ENCODE assay signal across 9 cellular contexts in genomic region chr3:43699864-43700263, GRCh38. TPM values are rescaled to one million over a fixed set of nuclear protein-coding genes. Genes with fewer than 3 reads are reported as not detected.
DNase-seq lines count a peak whose midpoint lies in the region; ATAC-seq, FAIRE-seq and TF ChIP-seq lines count a peak whose summit lies in the region.
"Had no signal": no experiment of that assay in that cellular context is flagged by ENCODE, and none has a peak within 500 bp of the region (broad histone marks: within the 10 kb centered on the region; RNA-seq: fewer than 3 reads in every experiment).

No MANE protein-coding gene starts in this region.

- H3K56ac ChIP-seq in H1 (replicated peaks; ENCODE audit: insufficient read length, low read depth, low read length), result no peak overlapping the region

- no peaks in the 10 kb centered on the region for H3K23me2 ChIP-seq in H1 (ENCODE audit: low read depth, low read length)

- H2AFZ ChIP-seq in H1 (ENCODE audit: low read length), result no peak overlapping the region

- no peak overlapping the region for H4K91ac ChIP-seq in H1 (replicated peaks; ENCODE audit: insufficient read length, low read length)

- CTCF ChIA-PET in H1 (lab: Charles Lee; ENCODE audit: partially characterized antibody), result interaction anchor here (0.7 to 2.1 kb wide), 2 partner anchors 8 to 52 kb away, joined by 3 to 9 read pairs; no protein-coding TSS in a partner anchor

- TF ChIP-seq RAD21 in H1 (IDR thresholded peaks at IDR 0.05 in 1 of 2, conservative IDR thresholded peaks at IDR 0.05 in 1 of 2; ENCODE audit: low read depth in 2 of 2, low read length in 2 of 2), result peak; percentile 23 to 40; a peak in 2 of 4 replicates

- H3K18ac ChIP-seq in H1 (ENCODE audit: extremely low read depth, low read length), result no peak overlapping the region

- no peak overlapping the region for H3K14ac ChIP-seq in H1 (ENCODE audit: insufficient read length)

- WGBS in H1 (ENCODE audit: extremely low coverage in 1 of 2, insufficient coverage in 1 of 2, insufficient read length in 1 of 2, insufficient replicate concordance in 2 of 2, low coverage in 1 of 2, low lambda C conversion rate in 2 of 2, missing lambda C conversion rate in 1 of 2), 2 experiments, result 82% methylated on average over 1 of the region's 1 CpG; no CpG with 5 or more reads in 1 of the 2 experiments

- no peak overlapping the region for H2AK5ac ChIP-seq in H1 (ENCODE audit: low read depth, low read length)

- H2BK12ac ChIP-seq in H1 (ENCODE audit: low read depth, low read length), result no peak overlapping the region

- no peak for TF ChIP-seq POLR2A in H1 (IDR thresholded peaks at IDR 0.05; ENCODE audit: control extremely low read depth in 1 of 2, low read depth in 2 of 2, low read length in 2 of 2)

- no peaks in the 10 kb centered on the region for H3K9me3 ChIP-seq in H1 (ENCODE audit: insufficient read depth in 2 of 2, low read depth in 1 of 2, low read length in 1 of 2)
- H3K9me3 ChIP-seq: body of pancreas had no signal

- POLR2A ChIA-PET in H1 (lab: Charles Lee; ENCODE audit: partially characterized antibody), result interaction anchor here (2.4 kb wide), 1 partner anchor 9 kb away, joined by 9 read pairs; the partner anchor contains the start of gene ABHD5

- intact Hi-C loops in posterior cingulate gyrus (cut with DNase I), result no loop called here

- H4K20me1 ChIP-seq in H1 (replicated peaks in 1 of 2; ENCODE audit: control insufficient read depth in 1 of 2, insufficient read depth in 2 of 2, low read length in 2 of 2), result peaks cover 0 to 1% of the 10 kb centered on the region in 2 experiments

- H3K79me1 ChIP-seq in H1 (ENCODE audit: low read depth, low read length), result no peaks in the 10 kb centered on the region

- peaks cover 2 to 3% (median 3%) of the 10 kb centered on the region in 4 experiments; a peak in 4 of 8 replicates for H3K36me3 ChIP-seq in H1 (ENCODE audit: control insufficient read depth in 2 of 4, insufficient read depth in 4 of 4, low read length in 3 of 4)

- H3K23ac ChIP-seq in H1 (ENCODE audit: insufficient read length), result no peak overlapping the region

- no peak overlapping the region for H3K9ac ChIP-seq in H1 (replicated peaks in 1 of 4; ENCODE audit: extremely low read depth in 1 of 4, low read depth in 3 of 4, low read length in 3 of 4)

- H2BK120ac ChIP-seq in H1 (replicated peaks; ENCODE audit: low read depth, low read length), result no peak overlapping the region

- no peak overlapping the region for H3K4me3 ChIP-seq in H1 (ENCODE audit: extremely low read depth in 1 of 4, insufficient read depth in 2 of 4, low read depth in 3 of 4, low read length in 4 of 4)
- H3K4me3 ChIP-seq: body of pancreas had no signal

- H3K4ac ChIP-seq in H1 (replicated peaks; ENCODE audit: insufficient read length, low read depth, low read length), result no peak overlapping the region

- H3K4me1 ChIP-seq in H1 (replicated peaks in 1 of 4; ENCODE audit: control insufficient read depth in 3 of 4, insufficient read depth in 4 of 4, low read length in 3 of 4), result peaks cover 0 to 7% (median 4%) of the 10 kb centered on the region in 4 experiments; a peak in 3 of 7 replicates

- ATAC-seq in GM19438 (IDR thresholded peaks at IDR 0.05; ENCODE audit: low read depth, unreplicated experiment) (peak; percentile 83), HG03571 (IDR thresholded peaks at IDR 0.05; ENCODE audit: unreplicated experiment) (peak; percentile 68), omental fat pad (ENCODE audit: low FRiP score) (no peak)
- ATAC-seq: body of pancreas had no signal

- no peak overlapping the region for H2BK20ac ChIP-seq in H1 (ENCODE audit: low read length)

- no peak for DNase-seq in H1 (ENCODE audit: low read depth in 1 of 2, low spot score in 2 of 2)
- no peak for DNase-seq in posterior cingulate gyrus
- no peak for DNase-seq in omental fat pad (ENCODE audit: low spot score)
- no peak for DNase-seq in cerebellar nuclear complex (lab: John Stamatoyannopoulos, UW)
- DNase-seq in NCI-H1694 (lab: John Stamatoyannopoulos, UW), result no peak
- DNase-seq: body of pancreas had no signal

- no peak overlapping the region for H3K27ac ChIP-seq in C4-2B
- H3K27ac ChIP-seq in H1 (ENCODE audit: low read depth, low read length), result no peak overlapping the region
- H3K27ac ChIP-seq: body of pancreas had no signal

- no peak overlapping the region for H4K5ac ChIP-seq in H1 (ENCODE audit: insufficient read length, low read depth, low read length)

- no peak for TF ChIP-seq EP300 in H1 (IDR thresholded peaks at IDR 0.05; ENCODE audit: borderline replicate concordance in 1 of 2, low read depth in 2 of 2, low read length in 2 of 2)

- peaks cover 0 to 38% of the 10 kb centered on the region in 2 experiments; a peak in 2 of 4 replicates for H3K79me2 ChIP-seq in H1 (ENCODE audit: control insufficient read depth in 1 of 2, insufficient read depth in 2 of 2, low read length in 2 of 2)

- peak; percentile 31 for TF ChIP-seq CTCF in C4-2B (conservative IDR thresholded peaks at IDR 0.05)
- TF ChIP-seq CTCF in H1 (IDR thresholded peaks at IDR 0.05; ENCODE audit: control extremely low read depth in 1 of 3, insufficient read depth in 1 of 3, low read depth in 1 of 3, low read length in 3 of 3), result peak in 2 of 3 experiments; percentile 30 to 51; a peak in 3 of 4 replicates
- no peak for TF ChIP-seq CTCF in omental fat pad (IDR thresholded peaks at IDR 0.05)

- no peak overlapping the region for H2BK15ac ChIP-seq in H1 (ENCODE audit: low read length)

- H2BK5ac ChIP-seq in H1 (ENCODE audit: low read depth, low read length), result no peak overlapping the region

- no peak for FAIRE-seq in H1 (lab: Jason Lieb, UNC)

- H3K4me2 ChIP-seq in H1 (ENCODE audit: insufficient read depth in 1 of 2, low read depth in 2 of 2, low read length in 2 of 2), result no peak overlapping the region

- no peak overlapping the region for H4K8ac ChIP-seq in H1 (ENCODE audit: extremely low read depth, insufficient read depth, low read length)

- H3K27me3 ChIP-seq in H1 (replicated peaks in 1 of 4; ENCODE audit: control insufficient read depth in 3 of 4, extremely low read depth in 1 of 4, insufficient read depth in 3 of 4, low read length in 3 of 4), result no peaks in the 10 kb centered on the region
- H3K27me3 ChIP-seq: body of pancreas had no signal

TF ChIP-seq in H1, 55 proteins besides CTCF, POLR2A, EP300 and RAD21 (continues in another document):
- TF ChIP-seq USF2 (IDR thresholded peaks at IDR 0.05; ENCODE audit: low read length) (no peak), SP4 (IDR thresholded peaks at IDR 0.05; ENCODE audit: low read length) (no peak), TBP (IDR thresholded peaks at IDR 0.05; ENCODE audit: low read depth, low read length) (no peak)

RNA-seq across cellular contexts. Expression of gene ABHD5, which starts 9.1 kb away (rescaled TPM):
- 16.4 and 17.9 TPM in 2 replicates for total RNA-seq in H1 (2021; fragmentation: NEBNext Ultra II Directional; extraction: Animal tissue kit (Norgen Biotek cat#: 25700))
- 4.8 and 10.5 TPM in 2 replicates for polyA plus RNA-seq in H1 (2011; rRNA removed)
- polyA plus RNA-seq in H1 (2011; cell fraction: cytosol; rRNA removed), result 9.6 TPM
- 5.4 TPM for polyA plus RNA-seq in H1 (2011; cell fraction: nucleus; rRNA removed)
- 13.6 to 20.7 TPM (median 16.6 TPM) in 4 replicates for polyA plus RNA-seq in H1 (2012, experiment 1 of 2)
- 2.8 TPM for polyA plus RNA-seq in H1 (2012, experiment 2 of 2)
- 8.1 TPM for polyA plus RNA-seq in H1 (2013, experiment 1 of 2)
- polyA plus RNA-seq in H1 (2013, experiment 2 of 2), result 7.6 TPM
- 16.2 and 29.8 TPM in 2 replicates for polyA minus RNA-seq in H1 (2011; rRNA and poly(A)+ RNA removed)
- polyA minus RNA-seq in H1 (2011; cell fraction: cytosol; rRNA and poly(A)+ RNA removed), result 9.0 TPM
- polyA minus RNA-seq in H1 (2011; cell fraction: nucleus; rRNA and poly(A)+ RNA removed), result 20.3 TPM
- total RNA-seq in omental fat pad, result 100 to 1,000 TPM in 3 of 4 donors, 10 to 100 TPM in 1; 39.4 to 310 (median 164) TPM

Comparison
In these comparisons a context has a peak if more than half of its experiments do, and no peak if none do; other contexts are left out.
1. CTCF ChIP-seq: peak in C4-2B (single experiment) and H1 (2 of 3); none in omental fat pad (0 of 3).